In genomic region chr2:231396058-231396821, GRCh38 we compare ENCODE assay signal across 9 cellular contexts. TPM values are rescaled to one million over a fixed set of nuclear protein-coding genes. Genes with fewer than 3 reads are reported as not detected.
DNase-seq lines count a peak whose midpoint lies in the region; ATAC-seq and TF ChIP-seq lines count a peak whose summit lies in the region.
"Had no signal": no experiment of that assay in that cellular context is flagged by ENCODE, and none has a peak within 500 bp of the region (broad histone marks: within the 10 kb centered on the region; RNA-seq: fewer than 3 reads in every experiment).

No MANE protein-coding gene starts in this region.

- H3K4me3 Mint-ChIP-seq in MCF 10A (ENCODE audit: unreplicated experiment), result no peak overlapping the region
- H3K4me3 Mint-ChIP-seq in dendritic cell treated with granulocyte-macrophage colony-stimulating factor and Interleukin-4, amounts not matched to agents 40 ng/mL and 50 ng/mL, for 4 days, result peak overlapping the region; percentile 64

- no TSS peak for BruUV-seq in MCF 10A (replicated peaks; lab: Mats Ljungman, UMichigan)

- H3K4me1 ChIP-seq in breast epithelium (peaks cover 3 to 10% of the 10 kb centered on the region in 2 donors), mesodermal cell (ENCODE audit: control insufficient read depth, insufficient read depth, low read length, poor library complexity, severe bottlenecking) (peaks cover 3% of the 10 kb centered on the region), urinary bladder (ENCODE audit: insufficient read depth) (no peaks in the 10 kb centered on the region)

- no peak for TF ChIP-seq CTCF in breast epithelium (IDR thresholded peaks at IDR 0.05)
- TF ChIP-seq CTCF in MCF 10A (IDR thresholded peaks at IDR 0.05; ENCODE audit: unreplicated experiment), result no peak

- H3K27me3 Mint-ChIP-seq in MCF 10A (ENCODE audit: insufficient read depth, unreplicated experiment), result no peaks in the 10 kb centered on the region
- H3K27me3 Mint-ChIP-seq in dendritic cell treated with granulocyte-macrophage colony-stimulating factor and Interleukin-4, amounts not matched to agents 40 ng/mL and 50 ng/mL, for 4 days, result peaks cover 48% of the 10 kb centered on the region

- H3K9me3 ChIP-seq in breast epithelium (no peaks in the 10 kb centered on the region), mesodermal cell (ENCODE audit: control insufficient read depth, low read length) (no peaks in the 10 kb centered on the region)

- H3K36me3 ChIP-seq in breast epithelium, result no peaks in the 10 kb centered on the region
- H3K36me3 ChIP-seq in mesodermal cell (ENCODE audit: control insufficient read depth, insufficient read depth, low read length), result no peaks in the 10 kb centered on the region
- H3K36me3 ChIP-seq in urinary bladder (ENCODE audit: insufficient read depth), result no peaks in the 10 kb centered on the region

- H3K27me3 ChIP-seq in breast epithelium, result peaks cover 3 to 7% of the 10 kb centered on the region in 2 donors

- POLR2A ChIA-PET in MCF 10A (lab: Yijun Ruan, JAX), result no interaction called here

- peak overlapping the region in 1 of 2 donors; percentile 27 for H3K27ac ChIP-seq in breast epithelium
- no peak overlapping the region for H3K27ac ChIP-seq in mesodermal cell (ENCODE audit: low read depth, low read length, severe bottlenecking)
- H3K27ac ChIP-seq in urinary bladder (ENCODE audit: low read depth), result no peak overlapping the region

- no peaks in the 10 kb centered on the region for H3K9me3 Mint-ChIP-seq in MCF 10A (ENCODE audit: unreplicated experiment)
- H3K9me3 Mint-ChIP-seq in dendritic cell treated with granulocyte-macrophage colony-stimulating factor and Interleukin-4, amounts not matched to agents 40 ng/mL and 50 ng/mL, for 4 days, result no peaks in the 10 kb centered on the region

- no peak for DNase-seq in breast epithelium (ENCODE audit: low spot score in 2 of 2)
- DNase-seq in MCF 10A (ENCODE audit: unreplicated experiment), result no peak
- DNase-seq in NCI-H524 treated with DMSO at 0.1 percent for 48 hours (lab: John Stamatoyannopoulos, UW), result no peak
- no peak for DNase-seq in COR-L47 (lab: John Stamatoyannopoulos, UW)
- DNase-seq: SHP77 had no signal

- CTCF ChIA-PET in MCF 10A (lab: Yijun Ruan, JAX), result interaction anchor here (0.6 to 1.3 kb wide), 5 partner anchors 111 to 177 kb away, joined by 3 to 6 read pairs (median 3); no protein-coding TSS in a partner anchor

- 11 to 12% methylated on average over 29 to 40 of the region's 41 CpGs for WGBS in mesodermal cell (ENCODE audit: insufficient coverage in 2 of 2), 2 experiments
- 17% methylated on average over 41 of the region's 41 CpGs for WGBS in urinary bladder

- H3K4me3 ChIP-seq in breast epithelium, result peak overlapping the region; percentile 40 to 86 (median 69)
- H3K4me3 ChIP-seq in mesodermal cell (ENCODE audit: extremely low read depth, insufficient read depth, low read length, poor library complexity, severe bottlenecking), result peak overlapping the region; percentile 29
- H3K4me3 ChIP-seq in urinary bladder (ENCODE audit: low read depth, low read length), result peak overlapping the region; percentile 50

- TF ChIP-seq POLR2A in breast epithelium (IDR thresholded peaks at IDR 0.05), result no peak

- ATAC-seq in GM19395 (IDR thresholded peaks at IDR 0.05; ENCODE audit: unreplicated experiment), result no peak

- no peaks in the 10 kb centered on the region for H3K4me1 Mint-ChIP-seq in MCF 10A (ENCODE audit: insufficient read depth, unreplicated experiment)
- peaks cover 51% of the 10 kb centered on the region for H3K4me1 Mint-ChIP-seq in dendritic cell treated with granulocyte-macrophage colony-stimulating factor and Interleukin-4, amounts not matched to agents 40 ng/mL and 50 ng/mL, for 4 days (ENCODE audit: low read depth)

- H3K27ac Mint-ChIP-seq in MCF 10A (ENCODE audit: low read depth, unreplicated experiment), result no peak overlapping the region
- peak overlapping the region; percentile 57 for H3K27ac Mint-ChIP-seq in dendritic cell treated with granulocyte-macrophage colony-stimulating factor and Interleukin-4, amounts not matched to agents 40 ng/mL and 50 ng/mL, for 4 days

- intact Hi-C loops in breast epithelium (cut with DNase I; ENCODE audit: low total_unique reads), result no loop called here
- intact Hi-C loops in MCF 10A (cut with micrococcal nuclease), result no loop called here
- intact Hi-C loops in dendritic cell treated with granulocyte-macrophage colony-stimulating factor and Interleukin-4, amounts not matched to agents 40 ng/mL and 50 ng/mL, for 4 days (cut with micrococcal nuclease), result no loop called here

- H3K36me3 Mint-ChIP-seq in MCF 10A (ENCODE audit: insufficient read depth, unreplicated experiment), result no peaks in the 10 kb centered on the region
- H3K36me3 Mint-ChIP-seq in dendritic cell treated with granulocyte-macrophage colony-stimulating factor and Interleukin-4, amounts not matched to agents 40 ng/mL and 50 ng/mL, for 4 days (ENCODE audit: low read depth), result no peaks in the 10 kb centered on the region

RNA-seq across cellular contexts. Expression of gene B3GNT7, which starts 0.7 kb away (rescaled TPM):
- 1 to 10 TPM; 1.3 to 5.3 (median 2.3) TPM for total RNA-seq in breast epithelium
- not detected in 2 replicates for total RNA-seq in MCF 10A (2022)
- 2.9 TPM for polyA plus RNA-seq in mesodermal cell (2013, experiment 1 of 2)
- 2.4 TPM for polyA plus RNA-seq in mesodermal cell (2013, experiment 2 of 2)
- 1.3 TPM for total RNA-seq in urinary bladder
- 1.7 TPM for polyA plus RNA-seq in urinary bladder
